In the genomic region with DNA sequence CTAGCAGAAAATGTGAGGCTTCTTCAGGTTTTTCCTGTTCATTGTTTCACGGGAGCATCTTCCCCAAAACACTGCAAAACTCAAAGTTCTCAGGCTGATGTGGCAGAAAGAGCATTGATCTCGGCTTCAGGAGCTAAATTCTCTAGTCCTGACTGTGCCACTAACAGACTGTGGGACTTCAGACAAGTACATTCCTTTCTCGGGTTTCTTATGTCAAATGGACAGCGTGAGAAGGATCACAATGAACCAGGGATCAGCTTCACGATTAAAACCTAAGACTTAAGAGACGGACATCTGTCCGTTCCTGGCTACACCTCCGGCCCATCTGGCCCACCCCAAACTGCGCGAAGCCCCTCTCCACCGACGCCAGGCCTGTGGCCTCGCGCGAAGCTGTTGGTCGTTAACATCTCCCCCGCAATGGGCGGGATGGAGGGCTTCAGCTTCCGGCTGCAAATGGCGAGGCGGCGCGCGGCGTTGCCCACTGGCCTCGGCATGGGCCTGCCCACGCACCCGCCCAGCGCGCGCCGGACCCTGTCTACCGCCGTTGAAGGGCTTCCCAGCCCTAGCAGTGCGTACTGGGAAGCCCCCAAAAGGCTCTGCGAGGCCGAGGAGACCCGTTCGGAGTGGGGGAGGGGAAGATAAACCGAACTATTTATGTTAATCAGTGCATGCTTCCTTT, we compare ENCODE assay signal across 1 cellular context.
TF ChIP-seq lines count a peak whose summit lies in the region.

No MANE protein-coding gene starts in this region.

TF ChIP-seq in IMR-90, 13 proteins besides CTCF, POLR2A, EP300 and RAD21 (continued from another document):
- TF ChIP-seq RFX5 (IDR thresholded peaks at IDR 0.05; ENCODE audit: low read depth, low read length) (no peak), CEBPB (IDR thresholded peaks at IDR 0.05; ENCODE audit: low read depth, low read length) (no peak), NFE2L2 (IDR thresholded peaks at IDR 0.05; ENCODE audit: low read depth, low read length) (no peak), SMC3 (IDR thresholded peaks at IDR 0.05; ENCODE audit: low read depth, low read length) (no peak), CHD1 (IDR thresholded peaks at IDR 0.05; ENCODE audit: low read depth, low read length) (no peak)
TF ChIP-seq in IMR-90: peak in this region for 0.
